ENCODE assay signal across 8 cellular contexts in genomic region chr12:124390442-124391116, GRCh38.
DNase-seq lines count a peak whose midpoint lies in the region; ATAC-seq and TF ChIP-seq lines count a peak whose summit lies in the region.

No MANE protein-coding gene starts in this region.

- peak overlapping the region; percentile 95 to 96 for H3K27ac ChIP-seq in coronary artery
- no peak overlapping the region for H3K27ac ChIP-seq in naive thymus-derived CD4-positive, alpha-beta T cell (ENCODE audit: low read depth, low read length)

- H3K4me3 Mint-ChIP-seq in naive thymus-derived CD4-positive, alpha-beta T cell: peak overlapping the region in 8 of 10 donors; percentile 5 to 79 (median 66)
- no peak overlapping the region for H3K4me3 Mint-ChIP-seq in activated T-helper 2 cell treated with anti-CD3 and anti-CD28 coated beads, Interferon-gamma antibody, Interleukin-2, Interleukin-4, amounts not matched to agents 10 μg/mL and 5 μg/mL and 100 μg/mL, durations not matched to agents 14 hours and 24 hours and 36 hours (ENCODE audit: low read depth)

- H3K36me3 ChIP-seq in naive thymus-derived CD4-positive, alpha-beta T cell (ENCODE audit: control insufficient read depth in 2 of 3, insufficient read depth in 3 of 3, low read length in 3 of 3): peaks cover 0 to 27% (median under 1%) of the 10 kb centered on the region in 3 experiments

- intact Hi-C loops in naive thymus-derived CD4-positive, alpha-beta T cell (cut with micrococcal nuclease): loop anchor here in 1 of 2 donors (5.0 kb wide), 1 partner anchor 77 kb away; no protein-coding TSS in a partner anchor
- intact Hi-C loops in activated T-helper 2 cell treated with anti-CD3 and anti-CD28 coated beads, Interferon-gamma antibody, Interleukin-2, Interleukin-4, amounts not matched to agents 10 μg/mL and 5 μg/mL and 100 μg/mL, durations not matched to agents 14 hours and 24 hours and 36 hours (cut with micrococcal nuclease): loop anchor here (10.0 kb wide), 1 partner anchor 64 kb away; no protein-coding TSS in a partner anchor

- no peaks in the 10 kb centered on the region for H3K27me3 ChIP-seq in naive thymus-derived CD4-positive, alpha-beta T cell (ENCODE audit: control insufficient read depth in 2 of 2, insufficient read depth in 2 of 2, low read length in 2 of 2)

- POLR2A ChIA-PET in naive thymus-derived CD4-positive, alpha-beta T cell (lab: Charles Lee): no interaction called here

- peak; percentile 55 for ATAC-seq in naive thymus-derived CD4-positive, alpha-beta T cell

- TF ChIP-seq CTCF in GM20000 (IDR thresholded peaks at IDR 0.05; ENCODE audit: extremely low read depth, missing control alignments) (no peak), coronary artery (IDR thresholded peaks at IDR 0.05) (no peak)

- peaks cover 0 to 4% (median 1%) of the 10 kb centered on the region in 5 donors for H3K36me3 Mint-ChIP-seq in naive thymus-derived CD4-positive, alpha-beta T cell
- H3K36me3 Mint-ChIP-seq in activated T-helper 2 cell treated with anti-CD3 and anti-CD28 coated beads, Interferon-gamma antibody, Interleukin-2, Interleukin-4, amounts not matched to agents 10 μg/mL and 5 μg/mL and 100 μg/mL, durations not matched to agents 14 hours and 24 hours and 36 hours (ENCODE audit: low read depth): peaks cover 18% of the 10 kb centered on the region

- peaks cover 4 to 20% of the 10 kb centered on the region in 2 donors for H3K4me1 ChIP-seq in naive thymus-derived CD4-positive, alpha-beta T cell (ENCODE audit: control insufficient read depth in 2 of 2, insufficient read depth in 2 of 2, low read length in 2 of 2)

- no peaks in the 10 kb centered on the region for H3K9me3 Mint-ChIP-seq in naive thymus-derived CD4-positive, alpha-beta T cell
- H3K9me3 Mint-ChIP-seq in activated T-helper 2 cell treated with anti-CD3 and anti-CD28 coated beads, Interferon-gamma antibody, Interleukin-2, Interleukin-4, amounts not matched to agents 10 μg/mL and 5 μg/mL and 100 μg/mL, durations not matched to agents 14 hours and 24 hours and 36 hours: no peaks in the 10 kb centered on the region

- H3K9me3 ChIP-seq in naive thymus-derived CD4-positive, alpha-beta T cell (ENCODE audit: control insufficient read depth in 2 of 3, low read length in 3 of 3): no peaks in the 10 kb centered on the region

- no peaks in the 10 kb centered on the region for H3K27me3 Mint-ChIP-seq in naive thymus-derived CD4-positive, alpha-beta T cell
- no peaks in the 10 kb centered on the region for H3K27me3 Mint-ChIP-seq in activated T-helper 2 cell treated with anti-CD3 and anti-CD28 coated beads, Interferon-gamma antibody, Interleukin-2, Interleukin-4, amounts not matched to agents 10 μg/mL and 5 μg/mL and 100 μg/mL, durations not matched to agents 14 hours and 24 hours and 36 hours (ENCODE audit: low read depth)

- CTCF ChIA-PET in naive thymus-derived CD4-positive, alpha-beta T cell (lab: Charles Lee): no interaction called here

- DNase-seq in AG08396 (ENCODE audit: low spot score) (peak; percentile 85), GM20000 (ENCODE audit: low spot score) (peak; percentile 72), NOMO-1 (lab: John Stamatoyannopoulos, UW; ENCODE audit: unreplicated experiment in 2 of 2) (peak; percentile 52 to 68), coronary artery (ENCODE audit: low spot score) (peak; percentile 89), DMS153 treated with DMSO at 0.1 percent for 48 hours (lab: John Stamatoyannopoulos, UW; ENCODE audit: unreplicated experiment) (no peak), NCI-H146 (lab: John Stamatoyannopoulos, UW) (no peak)
- no peak for DNase-seq in naive thymus-derived CD4-positive, alpha-beta T cell
- no peak for DNase-seq in activated T-helper 2 cell treated with anti-CD3 and anti-CD28 coated beads, Interferon-gamma antibody, Interleukin-2, Interleukin-4, amounts not matched to agents 10 μg/mL and 5 μg/mL and 100 μg/mL, durations not matched to agents 14 hours and 24 hours and 36 hours (ENCODE audit: low spot score)

- H3K27ac Mint-ChIP-seq in naive thymus-derived CD4-positive, alpha-beta T cell: peak overlapping the region in 6 of 9 donors; percentile 57 to 91 (median 81)
- H3K27ac Mint-ChIP-seq in activated T-helper 2 cell treated with anti-CD3 and anti-CD28 coated beads, Interferon-gamma antibody, Interleukin-2, Interleukin-4, amounts not matched to agents 10 μg/mL and 5 μg/mL and 100 μg/mL, durations not matched to agents 14 hours and 24 hours and 36 hours: no peak overlapping the region

- peaks cover 23 to 45% (median 38%) of the 10 kb centered on the region in 7 donors for H3K4me1 Mint-ChIP-seq in naive thymus-derived CD4-positive, alpha-beta T cell
- peaks cover 22% of the 10 kb centered on the region for H3K4me1 Mint-ChIP-seq in activated T-helper 2 cell treated with anti-CD3 and anti-CD28 coated beads, Interferon-gamma antibody, Interleukin-2, Interleukin-4, amounts not matched to agents 10 μg/mL and 5 μg/mL and 100 μg/mL, durations not matched to agents 14 hours and 24 hours and 36 hours (ENCODE audit: low read depth)

- H3K4me3 ChIP-seq in coronary artery: peak overlapping the region; percentile 29
- H3K4me3 ChIP-seq in naive thymus-derived CD4-positive, alpha-beta T cell (ENCODE audit: low read length): no peak overlapping the region

Comparison
In these comparisons a context has a peak if more than half of its experiments do, and no peak if none do; other contexts are left out.
1. DNase-seq: peak in AG08396 (single experiment), GM20000 (single experiment), NOMO-1 (2 of 2) and coronary artery (single experiment); none in naive thymus-derived CD4-positive, alpha-beta T cell (0 of 9), DMS153 treated with DMSO at 0.1 percent for 48 hours (single experiment), activated T-helper 2 cell treated with anti-CD3 and anti-CD28 coated beads, Interferon-gamma antibody, Interleukin-2, Interleukin-4, amounts not matched to agents 10 μg/mL and 5 μg/mL and 100 μg/mL, durations not matched to agents 14 hours and 24 hours and 36 hours (single experiment) and NCI-H146 (single experiment).